In genomic region chr18:76188097-76188496, GRCh38 we compare ENCODE assay signal across 29 cellular contexts.
"Had no signal": no experiment of that assay in that cellular context is flagged by ENCODE, and none has a peak within 500 bp of the region (broad histone marks: within the 10 kb centered on the region; RNA-seq: fewer than 3 reads in every experiment).

No MANE protein-coding gene starts in this region.

- ATAC-seq: activated CD4-positive, alpha-beta T cell treated with anti-CD3 and anti-CD28 coated beads for 36 hours; activated CD8-positive, alpha-beta memory T cell treated with anti-CD3 and anti-CD28 coated beads, Interleukin-2, amount 10 ng/mL, durations not matched to agents 7 days and 5 days; activated CD8-positive, alpha-beta T cell treated with anti-CD3 and anti-CD28 coated beads, Interleukin-2, amount 10 ng/mL, durations not matched to agents 7 days and 5 days; activated naive CD8-positive, alpha-beta T cell treated with anti-CD3 and anti-CD28 coated beads, Interleukin-2, amount 50 U/mL, for 24 hours; esophagus mucosa had no signal

- H3K4me3 ChIP-seq: adrenal gland, breast epithelium, cardiac muscle cell, coronary artery, dorsolateral prefrontal cortex had no signal

- H3K27ac ChIP-seq: adrenal gland, breast epithelium, cardiac muscle cell, coronary artery, dorsolateral prefrontal cortex had no signal

- DNase-seq: activated CD4-positive, alpha-beta memory T cell treated with anti-CD3 and anti-CD28 coated beads for 36 hours; activated CD4-positive, alpha-beta T cell treated with anti-CD3 and anti-CD28 coated beads for 36 hours; activated CD4-positive, alpha-beta T cell treated with anti-CD3 and anti-CD28 coated beads, Interleukin-2, amount 10 ng/mL, durations not matched to agents 24 days and 14 days; activated CD4-positive, CD25-positive, alpha-beta regulatory T cell; activated CD4-positive, CD25-positive, alpha-beta regulatory T cell treated with anti-CD3 and anti-CD28 coated beads, Interleukin-2, amount 50 U/mL, for 72 hours; activated CD8-positive, alpha-beta memory T cell treated with anti-CD3 and anti-CD28 coated beads, Interleukin-2, amount 10 ng/mL, durations not matched to agents 7 days and 5 days; activated CD8-positive, alpha-beta memory T cell treated with anti-CD3 and anti-CD28 coated beads, Interleukin-2, amount 50 U/mL, for 4 hours; activated CD8-positive, alpha-beta T cell treated with anti-CD3 and anti-CD28 coated beads, Interleukin-2, amount 10 ng/mL, durations not matched to agents 7 days and 5 days; activated effector memory CD4-positive, alpha-beta T cell treated with anti-CD3 and anti-CD28 coated beads, Interleukin-2, amount 50 U/mL, for 16 hours; activated naive CD4-positive, alpha-beta T cell treated with anti-CD3 and anti-CD28 coated beads for 36 hours; activated naive CD8-positive, alpha-beta T cell treated with anti-CD3 and anti-CD28 coated beads for 36 hours; activated naive CD8-positive, alpha-beta T cell treated with anti-CD3 and anti-CD28 coated beads, Interleukin-2, amount 50 U/mL, for 24 hours; activated T-cell treated with anti-CD3 and anti-CD28 coated beads, Interleukin-2, amount 50 U/mL, for 1 hour; activated T-cell treated with anti-CD3 and anti-CD28 coated beads, Interleukin-2, amount 50 U/mL, for 48 hours; adrenal gland; amygdala; aorta; central memory CD4-positive, alpha-beta T cell; cerebellar nuclear complex; dorsolateral prefrontal cortex; effector memory CD4-positive, alpha-beta T cell; endodermal cell; foreskin fibroblast; head of caudate nucleus; T-helper 2 cell had no signal

- H3K27me3 ChIP-seq: adrenal gland, breast epithelium, cardiac muscle cell, dorsolateral prefrontal cortex had no signal

- H3K36me3 ChIP-seq: adrenal gland, breast epithelium, cardiac muscle cell had no signal

- H3K9me3 ChIP-seq: adrenal gland had no signal

- H3K4me1 ChIP-seq: adrenal gland, breast epithelium had no signal
